12 cellular contexts compared by ENCODE assay signal in the genomic region with DNA sequence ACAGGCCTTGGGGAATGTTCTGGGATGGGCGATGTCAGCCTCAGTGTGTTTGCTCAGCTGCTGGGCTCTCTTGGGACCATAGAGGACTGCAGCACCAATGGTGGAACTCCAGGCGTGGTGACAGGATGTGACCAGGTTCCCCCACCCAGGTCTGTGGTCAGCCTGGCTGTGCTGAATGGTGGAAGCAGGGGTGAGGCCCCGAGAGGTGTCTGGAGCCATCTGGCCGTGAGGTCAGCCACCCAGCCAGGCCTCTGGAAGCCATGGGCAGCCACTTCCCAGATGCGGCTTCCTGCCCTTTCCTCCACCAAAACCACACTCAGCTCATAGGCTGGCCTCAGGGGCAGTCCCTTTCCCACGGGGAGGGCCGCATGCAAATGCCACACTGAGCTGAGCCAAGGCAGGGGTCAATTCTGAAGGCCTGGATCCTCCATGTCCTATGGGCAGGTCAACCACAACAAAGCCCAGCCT. TPM values are rescaled to one million over a fixed set of nuclear protein-coding genes. Genes with fewer than 3 reads are reported as not detected.
DNase-seq lines count a peak whose midpoint lies in the region; ATAC-seq, FAIRE-seq and TF ChIP-seq lines count a peak whose summit lies in the region.
"Had no signal": no experiment of that assay in that cellular context is flagged by ENCODE, and none has a peak within 500 bp of the region (broad histone marks: within the 10 kb centered on the region; RNA-seq: fewer than 3 reads in every experiment).

No MANE protein-coding gene starts in this region.

- no peak overlapping the region for H2BK15ac ChIP-seq in H1 (ENCODE audit: low read length)

- no peak for TF ChIP-seq RAD21 in H1 (IDR thresholded peaks at IDR 0.05 in 1 of 2, conservative IDR thresholded peaks at IDR 0.05 in 1 of 2; ENCODE audit: low read depth in 2 of 2, low read length in 2 of 2)

- no peaks in the 10 kb centered on the region for H3K23me2 ChIP-seq in H1 (ENCODE audit: low read depth, low read length)

- WGBS in H1 (ENCODE audit: extremely low coverage in 1 of 2, insufficient coverage in 1 of 2, insufficient read length in 1 of 2, insufficient replicate concordance in 2 of 2, low coverage in 1 of 2, low lambda C conversion rate in 2 of 2, missing lambda C conversion rate in 1 of 2), 2 experiments: 91% methylated on average over 7 of the region's 7 CpGs; no CpG with 5 or more reads in 1 of the 2 experiments

- no peaks in the 10 kb centered on the region for H3K79me2 ChIP-seq in H1 (ENCODE audit: control insufficient read depth in 1 of 2, insufficient read depth in 2 of 2, low read length in 2 of 2)

- no peak overlapping the region for H3K14ac ChIP-seq in H1 (ENCODE audit: insufficient read length)

- no peak overlapping the region for H3K4me2 ChIP-seq in H1 (ENCODE audit: insufficient read depth in 1 of 2, low read depth in 2 of 2, low read length in 2 of 2)

- H3K27ac ChIP-seq in H1 (ENCODE audit: low read depth, low read length): no peak overlapping the region
- H3K27ac ChIP-seq: SK-N-MC had no signal

- no peak overlapping the region for H2BK12ac ChIP-seq in H1 (ENCODE audit: low read depth, low read length)

- TF ChIP-seq POLR2A in H1 (IDR thresholded peaks at IDR 0.05; ENCODE audit: control extremely low read depth in 1 of 2, low read depth in 2 of 2, low read length in 2 of 2): no peak

- no peaks in the 10 kb centered on the region for H3K27me3 ChIP-seq in H1 (replicated peaks in 1 of 4; ENCODE audit: control insufficient read depth in 3 of 4, extremely low read depth in 1 of 4, insufficient read depth in 3 of 4, low read length in 3 of 4)

- ATAC-seq in activated T-cell treated with anti-CD3 and anti-CD28 coated beads, Interleukin-2, amount 50 U/mL, for 72 hours (replicated peaks in 1 of 2): peak; percentile 25 to 47
- peak; percentile 79 to 80 for ATAC-seq in stimulated activated naive B cell treated with anti-CD40 and anti-IgM and Interleukin-4, amounts not matched to agents 10 μg/mL and 1 μg/mL and 100 μg/mL, for 72 hours (replicated peaks)
- ATAC-seq in HG03039 (IDR thresholded peaks at IDR 0.05; ENCODE audit: unreplicated experiment): no peak

- TF ChIP-seq EP300 in H1 (IDR thresholded peaks at IDR 0.05; ENCODE audit: borderline replicate concordance in 1 of 2, low read depth in 2 of 2, low read length in 2 of 2): no peak

- no peaks in the 10 kb centered on the region for H3K36me3 Mint-ChIP-seq in activated T-cell treated with anti-CD3 and anti-CD28 coated beads, Interleukin-2, amount 50 U/mL, for 72 hours (ENCODE audit: insufficient read depth in 2 of 2)
- H3K36me3 Mint-ChIP-seq in stimulated activated naive B cell treated with anti-CD40 and anti-IgM and Interleukin-4, amounts not matched to agents 10 μg/mL and 1 μg/mL and 100 μg/mL, for 72 hours: peaks cover 0 to 3% of the 10 kb centered on the region in 2 donors

- no peak overlapping the region for H3K18ac ChIP-seq in H1 (ENCODE audit: extremely low read depth, low read length)

- H3K4me1 Mint-ChIP-seq in activated T-cell treated with anti-CD3 and anti-CD28 coated beads, Interleukin-2, amount 50 U/mL, for 72 hours (ENCODE audit: low read depth): peaks cover 22% of the 10 kb centered on the region
- H3K4me1 Mint-ChIP-seq in stimulated activated naive B cell treated with anti-CD40 and anti-IgM and Interleukin-4, amounts not matched to agents 10 μg/mL and 1 μg/mL and 100 μg/mL, for 72 hours: peaks cover 31 to 49% of the 10 kb centered on the region in 2 donors

- H2BK20ac ChIP-seq in H1 (ENCODE audit: low read length): no peak overlapping the region

- no peak overlapping the region for H2AFZ ChIP-seq in H1 (ENCODE audit: low read length)

- no peak overlapping the region for H4K91ac ChIP-seq in H1 (replicated peaks; ENCODE audit: insufficient read length, low read length)

- H3K9ac ChIP-seq in H1 (replicated peaks in 1 of 4; ENCODE audit: extremely low read depth in 1 of 4, low read depth in 3 of 4, low read length in 3 of 4): no peak overlapping the region

- CTCF ChIA-PET in H1 (lab: Charles Lee; ENCODE audit: partially characterized antibody): interaction anchor here (0.6 kb wide), 1 partner anchor 330 kb away, joined by 4 read pairs; no protein-coding TSS in a partner anchor

- H3K27me3 Mint-ChIP-seq in activated T-cell treated with anti-CD3 and anti-CD28 coated beads, Interleukin-2, amount 50 U/mL, for 72 hours (ENCODE audit: low read depth): no peaks in the 10 kb centered on the region
- peaks cover 0 to 6% of the 10 kb centered on the region in 2 donors for H3K27me3 Mint-ChIP-seq in stimulated activated naive B cell treated with anti-CD40 and anti-IgM and Interleukin-4, amounts not matched to agents 10 μg/mL and 1 μg/mL and 100 μg/mL, for 72 hours

- no peak overlapping the region for H2BK5ac ChIP-seq in H1 (ENCODE audit: low read depth, low read length)

- H4K20me1 ChIP-seq in H1 (replicated peaks in 1 of 2; ENCODE audit: control insufficient read depth in 1 of 2, insufficient read depth in 2 of 2, low read length in 2 of 2): no peaks in the 10 kb centered on the region

- DNase-seq in activated T-cell treated with anti-CD3 and anti-CD28 coated beads, Interleukin-2, amount 50 U/mL, for 72 hours: no peak
- no peak for DNase-seq in activated T-cell treated with anti-CD3 and anti-CD28 coated beads, Interleukin-2, amount 50 U/mL, for 1 hour
- DNase-seq in M059J (ENCODE audit: low read depth) (peak; percentile 45), H1 (ENCODE audit: low read depth in 1 of 2, low spot score in 2 of 2) (no peak), midbrain (lab: John Stamatoyannopoulos, UW) (no peak), NCI-H146 treated with DMSO at 0.1 percent for 48 hours (lab: John Stamatoyannopoulos, UW; ENCODE audit: unreplicated experiment) (no peak)
- DNase-seq in stimulated activated naive B cell treated with anti-CD40 and anti-IgM and Interleukin-4, amounts not matched to agents 10 μg/mL and 1 μg/mL and 100 μg/mL, for 72 hours: peak; percentile 42
- DNase-seq: cortex of kidney, substantia nigra had no signal

- no peak overlapping the region for H3K56ac ChIP-seq in H1 (replicated peaks; ENCODE audit: insufficient read length, low read depth, low read length)

- no peaks in the 10 kb centered on the region for H3K36me3 ChIP-seq in H1 (ENCODE audit: control insufficient read depth in 2 of 4, insufficient read depth in 4 of 4, low read length in 3 of 4)

- 0 out of 2 replicates have a peak overlapping the region, but pooled peaks have one; percentile 34 for H2AK5ac ChIP-seq in H1 (ENCODE audit: low read depth, low read length)

- TF ChIP-seq CTCF in H1 (IDR thresholded peaks at IDR 0.05; ENCODE audit: control extremely low read depth in 1 of 3, insufficient read depth in 1 of 3, low read depth in 1 of 3, low read length in 3 of 3): no peak

- FAIRE-seq in H1 (lab: Jason Lieb, UNC): no peak

- peak overlapping the region; percentile 42 to 68 for H3K4me3 Mint-ChIP-seq in activated T-cell treated with anti-CD3 and anti-CD28 coated beads, Interleukin-2, amount 50 U/mL, for 72 hours
- H3K4me3 Mint-ChIP-seq in stimulated activated naive B cell treated with anti-CD40 and anti-IgM and Interleukin-4, amounts not matched to agents 10 μg/mL and 1 μg/mL and 100 μg/mL, for 72 hours: peak overlapping the region in 1 of 2 donors; percentile 65

- no peak overlapping the region for H3K27ac Mint-ChIP-seq in activated T-cell treated with anti-CD3 and anti-CD28 coated beads, Interleukin-2, amount 50 U/mL, for 72 hours
- H3K27ac Mint-ChIP-seq in stimulated activated naive B cell treated with anti-CD40 and anti-IgM and Interleukin-4, amounts not matched to agents 10 μg/mL and 1 μg/mL and 100 μg/mL, for 72 hours: peak overlapping the region; percentile 86

- peaks cover 0 to 3% (median 2%) of the 10 kb centered on the region in 4 experiments; a peak in 5 of 7 replicates for H3K4me1 ChIP-seq in H1 (replicated peaks in 1 of 4; ENCODE audit: control insufficient read depth in 3 of 4, insufficient read depth in 4 of 4, low read length in 3 of 4)

- H3K23ac ChIP-seq in H1 (ENCODE audit: insufficient read length): no peak overlapping the region

- no peaks in the 10 kb centered on the region for H3K9me3 Mint-ChIP-seq in activated T-cell treated with anti-CD3 and anti-CD28 coated beads, Interleukin-2, amount 50 U/mL, for 72 hours
- H3K9me3 Mint-ChIP-seq in stimulated activated naive B cell treated with anti-CD40 and anti-IgM and Interleukin-4, amounts not matched to agents 10 μg/mL and 1 μg/mL and 100 μg/mL, for 72 hours: no peaks in the 10 kb centered on the region
- H3K9me3 Mint-ChIP-seq: neural crest cell had no signal

- H2BK120ac ChIP-seq in H1 (replicated peaks; ENCODE audit: low read depth, low read length): no peak overlapping the region

- no peak overlapping the region for H3K4ac ChIP-seq in H1 (replicated peaks; ENCODE audit: insufficient read length, low read depth, low read length)

- no peak overlapping the region for H4K5ac ChIP-seq in H1 (ENCODE audit: insufficient read length, low read depth, low read length)

- no peak overlapping the region for H3K4me3 ChIP-seq in H1 (ENCODE audit: extremely low read depth in 1 of 4, insufficient read depth in 2 of 4, low read depth in 3 of 4, low read length in 4 of 4)
- H3K4me3 ChIP-seq: SK-N-MC had no signal

- no peaks in the 10 kb centered on the region for H3K9me3 ChIP-seq in H1 (ENCODE audit: insufficient read depth in 2 of 2, low read depth in 1 of 2, low read length in 1 of 2)

- POLR2A ChIA-PET in H1 (lab: Charles Lee; ENCODE audit: partially characterized antibody): interaction anchor here (1.1 to 1.8 kb wide), 2 partner anchors 15 to 20 kb away, joined by 3 to 5 read pairs; no protein-coding TSS in a partner anchor

- no peaks in the 10 kb centered on the region; the same call in 1 of the 2 replicates for H3K79me1 ChIP-seq in H1 (ENCODE audit: low read depth, low read length)

- H4K8ac ChIP-seq in H1 (ENCODE audit: extremely low read depth, insufficient read depth, low read length): no peak overlapping the region

RNA-seq across cellular contexts. Expression of gene MAPK7, which starts 7.8 kb away (rescaled TPM):
- 10 to 100 TPM; 13.6 to 16.7 TPM for total RNA-seq in activated T-cell treated with anti-CD3 and anti-CD28 coated beads, Interleukin-2, amount 50 U/mL, for 72 hours
- total RNA-seq in M059J (2014; rRNA removed; shearing (Covaris generic)): 13.8 and 25.3 TPM in 2 replicates
- 28.1 and 33.8 TPM in 2 replicates for total RNA-seq in H1 (2021; fragmentation: NEBNext Ultra II Directional; extraction: Animal tissue kit (Norgen Biotek cat#: 25700))
- 15.2 and 31.3 TPM in 2 replicates for polyA plus RNA-seq in H1 (2011; rRNA removed)
- polyA plus RNA-seq in H1 (2011; cell fraction: cytosol; rRNA removed): 14.1 TPM
- 49.4 TPM for polyA plus RNA-seq in H1 (2011; cell fraction: nucleus; rRNA removed)
- polyA plus RNA-seq in H1 (2012, experiment 1 of 2): 20.3 to 30.7 TPM (median 27.8 TPM) in 4 replicates
- polyA plus RNA-seq in H1 (2012, experiment 2 of 2): 32.4 TPM
- polyA plus RNA-seq in H1 (2013, experiment 1 of 2): 23.0 TPM
- polyA plus RNA-seq in H1 (2013, experiment 2 of 2): 21.6 TPM
- 51.2 and 56.3 TPM in 2 replicates for polyA minus RNA-seq in H1 (2011; rRNA and poly(A)+ RNA removed)
- 21.0 TPM for polyA minus RNA-seq in H1 (2011; cell fraction: cytosol; rRNA and poly(A)+ RNA removed)
- polyA minus RNA-seq in H1 (2011; cell fraction: nucleus; rRNA and poly(A)+ RNA removed): 57.7 TPM

RNA-seq across cellular contexts. Expression of gene B9D1, which starts 8.0 kb away (rescaled TPM):
- 1 to 10 TPM; 2.4 to 4.3 TPM for total RNA-seq in activated T-cell treated with anti-CD3 and anti-CD28 coated beads, Interleukin-2, amount 50 U/mL, for 72 hours
- total RNA-seq in M059J (2014; rRNA removed; shearing (Covaris generic)): 20.6 and 31.7 TPM in 2 replicates
- 24.6 and 25.4 TPM in 2 replicates for total RNA-seq in H1 (2021; fragmentation: NEBNext Ultra II Directional; extraction: Animal tissue kit (Norgen Biotek cat#: 25700))
- 65.7 and 74.8 TPM in 2 replicates for polyA plus RNA-seq in H1 (2011; rRNA removed)
- polyA plus RNA-seq in H1 (2011; cell fraction: cytosol; rRNA removed): 69.9 TPM
- polyA plus RNA-seq in H1 (2011; cell fraction: nucleus; rRNA removed): 99.2 TPM
- polyA plus RNA-seq in H1 (2012, experiment 1 of 2): 26.4 to 39.5 TPM (median 32.7 TPM) in 4 replicates
- 41.1 TPM for polyA plus RNA-seq in H1 (2012, experiment 2 of 2)
- 27.1 TPM for polyA plus RNA-seq in H1 (2013, experiment 1 of 2)
- 26.2 TPM for polyA plus RNA-seq in H1 (2013, experiment 2 of 2)
- 28.7 and 41.3 TPM in 2 replicates for polyA minus RNA-seq in H1 (2011; rRNA and poly(A)+ RNA removed)
- 35.0 TPM for polyA minus RNA-seq in H1 (2011; cell fraction: cytosol; rRNA and poly(A)+ RNA removed)
- 35.7 TPM for polyA minus RNA-seq in H1 (2011; cell fraction: nucleus; rRNA and poly(A)+ RNA removed)

RNA-seq across cellular contexts. Expression of gene MFAP4, which starts 16.5 kb away (rescaled TPM):
- under 1 TPM; 0.44 to 0.82 TPM for total RNA-seq in activated T-cell treated with anti-CD3 and anti-CD28 coated beads, Interleukin-2, amount 50 U/mL, for 72 hours
- 0.07 TPM in 1 of 2 replicates, not detected in the other for total RNA-seq in M059J (2014; rRNA removed; shearing (Covaris generic))
- 3.6 and 3.8 TPM in 2 replicates for total RNA-seq in H1 (2021; fragmentation: NEBNext Ultra II Directional; extraction: Animal tissue kit (Norgen Biotek cat#: 25700))
- 3.1 and 8.1 TPM in 2 replicates for polyA plus RNA-seq in H1 (2011; rRNA removed)
- 3.4 TPM for polyA plus RNA-seq in H1 (2011; cell fraction: cytosol; rRNA removed)
- 9.6 TPM for polyA plus RNA-seq in H1 (2011; cell fraction: nucleus; rRNA removed)
- 3.4 to 5.8 TPM (median 4.6 TPM) in 4 replicates for polyA plus RNA-seq in H1 (2012, experiment 1 of 2)
- polyA plus RNA-seq in H1 (2012, experiment 2 of 2): 5.5 TPM
- polyA plus RNA-seq in H1 (2013, experiment 1 of 2): 6.5 TPM
- 8.6 TPM for polyA plus RNA-seq in H1 (2013, experiment 2 of 2)
- 1.9 and 4.1 TPM in 2 replicates for polyA minus RNA-seq in H1 (2011; rRNA and poly(A)+ RNA removed)
- polyA minus RNA-seq in H1 (2011; cell fraction: cytosol; rRNA and poly(A)+ RNA removed): 3.8 TPM
- 2.5 TPM for polyA minus RNA-seq in H1 (2011; cell fraction: nucleus; rRNA and poly(A)+ RNA removed)

RNA-seq across cellular contexts. Expression of gene RNF112, which starts 40.5 kb away (rescaled TPM):
- total RNA-seq in activated T-cell treated with anti-CD3 and anti-CD28 coated beads, Interleukin-2, amount 50 U/mL, for 72 hours: 1 to 10 TPM in 1 of 2 donors, under 1 TPM in 1; 0.84 to 1.6 TPM
- 0.39 TPM in 1 of 2 replicates, not detected in the other for total RNA-seq in M059J (2014; rRNA removed; shearing (Covaris generic))
- 2.2 and 2.3 TPM in 2 replicates for total RNA-seq in H1 (2021; fragmentation: NEBNext Ultra II Directional; extraction: Animal tissue kit (Norgen Biotek cat#: 25700))
- 1.1 and 1.7 TPM in 2 replicates for polyA plus RNA-seq in H1 (2011; rRNA removed)
- polyA plus RNA-seq in H1 (2011; cell fraction: cytosol; rRNA removed): 1.7 TPM
- polyA plus RNA-seq in H1 (2011; cell fraction: nucleus; rRNA removed): 8.6 TPM
- polyA plus RNA-seq in H1 (2012, experiment 1 of 2): 1.4 to 3.8 TPM (median 2.5 TPM) in 4 replicates
- 0.79 TPM for polyA plus RNA-seq in H1 (2012, experiment 2 of 2)
- 0.85 TPM for polyA plus RNA-seq in H1 (2013, experiment 1 of 2)
- polyA plus RNA-seq in H1 (2013, experiment 2 of 2): 0.90 TPM
- 0.68 and 0.98 TPM in 2 replicates for polyA minus RNA-seq in H1 (2011; rRNA and poly(A)+ RNA removed)
- 4.6 TPM for polyA minus RNA-seq in H1 (2011; cell fraction: cytosol; rRNA and poly(A)+ RNA removed)
- polyA minus RNA-seq in H1 (2011; cell fraction: nucleus; rRNA and poly(A)+ RNA removed): 1.6 TPM

Comparison
In these comparisons a context has a peak if more than half of its experiments do, and no peak if none do; other contexts are left out.
1. DNase-seq: peak in M059J (single experiment) and stimulated activated naive B cell treated with anti-CD40 and anti-IgM and Interleukin-4, amounts not matched to agents 10 μg/mL and 1 μg/mL and 100 μg/mL, for 72 hours (single experiment); none in activated T-cell treated with anti-CD3 and anti-CD28 coated beads, Interleukin-2, amount 50 U/mL, for 72 hours (0 of 2), activated T-cell treated with anti-CD3 and anti-CD28 coated beads, Interleukin-2, amount 50 U/mL, for 1 hour (single experiment), H1 (0 of 2), midbrain (single experiment) and NCI-H146 treated with DMSO at 0.1 percent for 48 hours (single experiment).